In genomic region chr10:75033399-75034130, GRCh38 we compare ENCODE assay signal across 21 cellular contexts.
DNase-seq lines count a peak whose midpoint lies in the region; ATAC-seq lines count a peak whose summit lies in the region.
"Had no signal": no experiment of that assay in that cellular context is flagged by ENCODE, and none has a peak within 500 bp of the region (broad histone marks: within the 10 kb centered on the region; RNA-seq: fewer than 3 reads in every experiment).

No MANE protein-coding gene starts in this region.

- H3K9ac ChIP-seq in skeletal muscle tissue (ENCODE audit: low read depth in 1 of 3, low read length in 3 of 3) = no peak overlapping the region
- H3K9ac ChIP-seq: BLaER1 had no signal

- ATAC-seq in left cardiac atrium (peak; percentile 31 to 44), GM19328 (IDR thresholded peaks at IDR 0.05; ENCODE audit: unreplicated experiment) (no peak)
- ATAC-seq: esophagus mucosa, left lung, pancreas had no signal

- no peaks in the 10 kb centered on the region for H3K27me3 Mint-ChIP-seq in activated CD4-positive, alpha-beta memory T cell treated with anti-CD3 and anti-CD28 coated beads, Interleukin-2, amount 10 ng/mL, durations not matched to agents 7 days and 5 days

- CTCF ChIA-PET in activated CD4-positive, alpha-beta memory T cell treated with anti-CD3 and anti-CD28 coated beads, Interleukin-2, amount 10 ng/mL, durations not matched to agents 7 days and 5 days (lab: Charles Lee) = interaction anchor here (0.6 to 2.4 kb wide), 4 partner anchors 12 to 787 kb away, joined by 3 to 7 read pairs (median 4); no protein-coding TSS in a partner anchor

- peaks cover 5% of the 10 kb centered on the region for H3K36me3 Mint-ChIP-seq in activated CD4-positive, alpha-beta memory T cell treated with anti-CD3 and anti-CD28 coated beads, Interleukin-2, amount 10 ng/mL, durations not matched to agents 7 days and 5 days (ENCODE audit: low read depth)

- peak overlapping the region; percentile 48 for H3K27ac ChIP-seq in skeletal muscle tissue (ENCODE audit: low read depth, low read length)
- H3K27ac ChIP-seq: BLaER1, cardiac muscle cell, pancreas, SJSA1, suprapubic skin had no signal

- no peaks in the 10 kb centered on the region for H3K9me3 Mint-ChIP-seq in activated CD4-positive, alpha-beta memory T cell treated with anti-CD3 and anti-CD28 coated beads, Interleukin-2, amount 10 ng/mL, durations not matched to agents 7 days and 5 days
- H3K9me3 Mint-ChIP-seq: T-helper 2 cell treated with Interferon-gamma antibody and Interleukin-4, amounts not matched to agents 5 μg/mL and 100 μg/mL, for 36 hours had no signal

- peak; percentile 61 for DNase-seq in activated CD8-positive, alpha-beta memory T cell treated with anti-CD3 and anti-CD28 coated beads for 24 hours
- no peak for DNase-seq in activated CD8-positive, alpha-beta memory T cell treated with anti-CD3 and anti-CD28 coated beads, Interleukin-2, amount 50 U/mL, for 4 hours
- no peak for DNase-seq in activated CD4-positive, alpha-beta memory T cell treated with anti-CD3 and anti-CD28 coated beads, Interleukin-2, amount 10 ng/mL, durations not matched to agents 7 days and 5 days
- DNase-seq in left cardiac atrium (peak; percentile 81), nucleus accumbens (lab: John Stamatoyannopoulos, UW) (no peak)
- DNase-seq in activated CD4-positive, alpha-beta T cell treated with anti-CD3 and anti-CD28 coated beads for 48 hours = no peak
- DNase-seq: amniotic stem cell, Kasumi-1, left lung, NCI-H1105, NCI-H69, pancreas had no signal

- H3K4me1 Mint-ChIP-seq in activated CD4-positive, alpha-beta memory T cell treated with anti-CD3 and anti-CD28 coated beads, Interleukin-2, amount 10 ng/mL, durations not matched to agents 7 days and 5 days = peaks cover 27% of the 10 kb centered on the region

- peaks cover 21 to 42% (median 26%) of the 10 kb centered on the region in 3 donors for H3K36me3 ChIP-seq in skeletal muscle tissue (ENCODE audit: control insufficient read depth in 3 of 3, insufficient read depth in 3 of 3, low read length in 3 of 3)

- peak overlapping the region; percentile 12 for H3K27ac Mint-ChIP-seq in activated CD4-positive, alpha-beta memory T cell treated with anti-CD3 and anti-CD28 coated beads, Interleukin-2, amount 10 ng/mL, durations not matched to agents 7 days and 5 days

- H3K4me3 Mint-ChIP-seq in activated CD4-positive, alpha-beta memory T cell treated with anti-CD3 and anti-CD28 coated beads, Interleukin-2, amount 10 ng/mL, durations not matched to agents 7 days and 5 days = no peak overlapping the region
- H3K4me3 Mint-ChIP-seq: T-helper 2 cell treated with Interferon-gamma antibody and Interleukin-4, amounts not matched to agents 5 μg/mL and 100 μg/mL, for 36 hours had no signal

- POLR2A ChIA-PET in activated CD4-positive, alpha-beta memory T cell treated with anti-CD3 and anti-CD28 coated beads, Interleukin-2, amount 10 ng/mL, durations not matched to agents 7 days and 5 days (lab: Charles Lee) = interaction anchor here (1.1 to 1.5 kb wide), 2 partner anchors 10 to 176 kb away, joined by 4 to 7 read pairs; no protein-coding TSS in a partner anchor

- H3K4me1 ChIP-seq in skeletal muscle tissue (ENCODE audit: control insufficient read depth in 3 of 3, insufficient read depth in 3 of 3, low read length in 3 of 3) = peaks cover 10 to 49% (median 29%) of the 10 kb centered on the region in 3 donors
- H3K4me1 ChIP-seq: left lung, pancreas, SJSA1, suprapubic skin had no signal

- no peaks in the 10 kb centered on the region for H3K27me3 ChIP-seq in skeletal muscle tissue (ENCODE audit: control insufficient read depth in 3 of 3, insufficient read depth in 3 of 3, low read length in 3 of 3)
- H3K27me3 ChIP-seq: BLaER1, cardiac muscle cell, left lung, pancreas, SJSA1, suprapubic skin had no signal

- H3K4me3 ChIP-seq in skeletal muscle tissue (ENCODE audit: low read length in 3 of 3) = no peak overlapping the region
- H3K4me3 ChIP-seq: BLaER1, cardiac muscle cell, left lung, pancreas, SJSA1, smooth muscle cell, suprapubic skin had no signal

- H3K9me3 ChIP-seq in skeletal muscle tissue (ENCODE audit: control insufficient read depth in 3 of 3, low read length in 3 of 3) = no peaks in the 10 kb centered on the region
- H3K9me3 ChIP-seq: BLaER1, left lung, pancreas, SJSA1, suprapubic skin had no signal

- intact Hi-C loops in left cardiac atrium (cut with DNase I) = loop anchor here in 1 of 2 donors (10.0 kb wide), 1 partner anchor 61 kb away; a partner anchor contains a TSS

Comparison
In these comparisons a context has a peak if more than half of its experiments do, and no peak if none do; other contexts are left out.
1. DNase-seq: peak in activated CD8-positive, alpha-beta memory T cell treated with anti-CD3 and anti-CD28 coated beads for 24 hours (single experiment) and left cardiac atrium (single experiment); none in activated CD8-positive, alpha-beta memory T cell treated with anti-CD3 and anti-CD28 coated beads, Interleukin-2, amount 50 U/mL, for 4 hours (single experiment), activated CD4-positive, alpha-beta memory T cell treated with anti-CD3 and anti-CD28 coated beads, Interleukin-2, amount 10 ng/mL, durations not matched to agents 7 days and 5 days (single experiment), nucleus accumbens (0 of 56) and activated CD4-positive, alpha-beta T cell treated with anti-CD3 and anti-CD28 coated beads for 48 hours (single experiment).